Comparison of ENCODE assay signal across 8 cellular contexts in the genomic region with DNA sequence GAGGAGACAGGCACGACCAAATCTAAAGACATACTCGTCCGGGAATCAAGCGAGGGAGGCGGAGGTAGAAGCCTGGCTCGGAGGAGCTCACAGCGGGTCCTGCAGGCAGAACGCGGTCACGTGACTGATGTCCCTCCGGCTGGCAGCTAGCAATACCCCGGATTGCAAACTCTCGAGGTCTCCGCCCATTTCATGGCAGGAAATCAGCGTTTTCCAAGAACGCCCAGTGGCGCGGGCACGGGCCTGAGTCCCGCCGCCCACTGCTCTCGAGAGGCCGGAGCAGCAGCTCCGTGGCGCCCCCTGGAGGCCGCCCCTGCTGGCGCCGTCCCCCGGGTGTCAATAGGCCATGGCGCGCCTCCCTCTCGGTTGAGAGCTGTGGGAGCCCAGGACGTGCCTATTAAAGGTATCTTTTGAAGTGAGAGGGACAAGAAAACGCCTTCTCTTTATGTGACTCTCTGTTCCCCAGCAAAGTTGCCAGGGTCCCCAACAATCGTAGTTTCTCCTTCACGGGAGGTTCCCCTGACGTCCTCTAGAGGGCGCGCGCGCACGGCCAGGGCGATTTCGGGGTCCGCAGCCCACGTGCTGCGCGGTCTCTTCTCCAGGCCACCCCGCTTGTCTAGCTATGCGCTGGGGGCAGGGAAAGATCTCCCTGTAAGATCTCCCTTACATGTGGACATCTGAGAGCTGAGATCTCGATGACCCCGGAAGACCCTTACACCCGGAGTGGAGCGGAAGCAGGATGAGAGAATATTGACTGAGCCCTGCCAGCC. TPM values are rescaled to one million over a fixed set of nuclear protein-coding genes. Genes with fewer than 3 reads are reported as not detected.
A peak's percentile ranks its signal among the peaks of the same experiment; 100 is the strongest.
DNase-seq lines count a peak whose midpoint lies in the region; ATAC-seq and FAIRE-seq lines count a peak whose summit lies in the region.

No MANE protein-coding gene starts in this region.

- WGBS in small intestine, 3 donors, result 2 to 3% (median 3%) methylated on average over 50 to 54 of the region's 54 CpGs

- peak overlapping the region in 3 of 6 donors; percentile 45 to 72 (median 45) for H3K27ac Mint-ChIP-seq in immature natural killer cell

- H3K9me3 ChIP-seq in small intestine (ENCODE audit: control insufficient read depth, low read depth), result no peaks in the 10 kb centered on the region

- DNase-seq in GOT3 (lab: John Stamatoyannopoulos, UW) (peak; percentile 80), NCI-H345 (lab: John Stamatoyannopoulos, UW) (peak; percentile 86), immature natural killer cell (peak; percentile 62 to 67 (median 64)), small intestine (peak; percentile 59)
- DNase-seq in activated CD4-positive, CD25-positive, alpha-beta regulatory T cell treated with anti-CD3 and anti-CD28 coated beads, Interleukin-2, amount 50 U/mL, for 16 hours (ENCODE audit: low read depth, low spot score), result peak; percentile 14
- peak; percentile 52 for DNase-seq in central memory CD4-positive, alpha-beta T cell

- no peaks in the 10 kb centered on the region for H3K9me3 Mint-ChIP-seq in immature natural killer cell

- H3K36me3 Mint-ChIP-seq in immature natural killer cell, result peaks cover 0 to 5% (median 0%) of the 10 kb centered on the region in 3 donors

- peak overlapping the region; percentile 83 for H2AFZ ChIP-seq in ACC112 (ENCODE audit: low read length, unreplicated experiment)

- H3K4me1 Mint-ChIP-seq in immature natural killer cell, result peaks cover 11 to 12% of the 10 kb centered on the region in 2 donors

- no peak for FAIRE-seq in small intestine (lab: Jason Lieb, UNC)

- H3K4me1 ChIP-seq in ACC112 (ENCODE audit: control insufficient read depth, insufficient read depth, low read length, unreplicated experiment) (no peaks in the 10 kb centered on the region), small intestine (ENCODE audit: control insufficient read depth in 2 of 2, insufficient read depth in 1 of 2, low read depth in 1 of 2, low read length in 1 of 2) (no peaks in the 10 kb centered on the region)

- H3K4me3 Mint-ChIP-seq in immature natural killer cell, result peak overlapping the region; percentile 80 to 90 (median 86)

- no peaks in the 10 kb centered on the region for H3K79me2 ChIP-seq in ACC112 (ENCODE audit: control insufficient read depth, insufficient read depth, low read length, unreplicated experiment)

- peaks cover 2 to 4% (median 3%) of the 10 kb centered on the region in 3 donors for H3K27me3 Mint-ChIP-seq in immature natural killer cell (ENCODE audit: low read depth in 3 of 3)

- H3K27me3 ChIP-seq in ACC112 (ENCODE audit: insufficient read depth, low read length) (no peaks in the 10 kb centered on the region), small intestine (ENCODE audit: control insufficient read depth in 2 of 2, insufficient read depth in 2 of 2, low read length in 2 of 2) (no peaks in the 10 kb centered on the region)

- H3K36me3 ChIP-seq in ACC112 (ENCODE audit: insufficient read depth, low read length) (no peaks in the 10 kb centered on the region), small intestine (ENCODE audit: control insufficient read depth in 2 of 2, insufficient read depth in 2 of 2, low read length in 2 of 2) (no peaks in the 10 kb centered on the region)

- H3K27ac ChIP-seq in ACC112 (ENCODE audit: low read depth, low read length) (peak overlapping the region; percentile 51; the same call in 1 of the 2 replicates), small intestine (ENCODE audit: low read depth in 1 of 2, low read length in 1 of 2) (peak overlapping the region; percentile 62 to 88)

- ATAC-seq in GM19328 (IDR thresholded peaks at IDR 0.05; ENCODE audit: unreplicated experiment), result no peak

- H3K4me3 ChIP-seq in ACC112 (ENCODE audit: low read depth, low read length), result peak overlapping the region; percentile 74
- H3K4me3 ChIP-seq in small intestine (ENCODE audit: low read depth in 1 of 2, low read length in 2 of 2), result peak overlapping the region; percentile 27 to 40

RNA-seq across cellular contexts. Expression of gene RBFOX2, which starts 37.3 kb away (rescaled TPM):
- polyA plus RNA-seq in immature natural killer cell (1 to 10 TPM in 2 of 3 donors, not detected in 1; 1.2 to 1.9 TPM), small intestine (10 to 100 TPM; 12.3 to 34.7 (median 13.0) TPM)

Comparison
In these comparisons a context has a peak if more than half of its experiments do, and no peak if none do; other contexts are left out.
1. DNase-seq: peak in every context shown above with its lines; median percentile 86 in NCI-H345; 80 in GOT3; 64 in immature natural killer cell; 59 in small intestine; 52 in central memory CD4-positive, alpha-beta T cell; 14 in activated CD4-positive, CD25-positive, alpha-beta regulatory T cell treated with anti-CD3 and anti-CD28 coated beads, Interleukin-2, amount 50 U/mL, for 16 hours.
2. RNA of gene RBFOX2, which starts 37.3 kb away (polyA plus RNA-seq): 12.3 to 34.7 TPM in small intestine; 1.2 to 1.9 TPM in immature natural killer cell; every median in the first group is over 4 times any median in the second.